ENCODE assay signal across 8 cellular contexts in the genomic region with DNA sequence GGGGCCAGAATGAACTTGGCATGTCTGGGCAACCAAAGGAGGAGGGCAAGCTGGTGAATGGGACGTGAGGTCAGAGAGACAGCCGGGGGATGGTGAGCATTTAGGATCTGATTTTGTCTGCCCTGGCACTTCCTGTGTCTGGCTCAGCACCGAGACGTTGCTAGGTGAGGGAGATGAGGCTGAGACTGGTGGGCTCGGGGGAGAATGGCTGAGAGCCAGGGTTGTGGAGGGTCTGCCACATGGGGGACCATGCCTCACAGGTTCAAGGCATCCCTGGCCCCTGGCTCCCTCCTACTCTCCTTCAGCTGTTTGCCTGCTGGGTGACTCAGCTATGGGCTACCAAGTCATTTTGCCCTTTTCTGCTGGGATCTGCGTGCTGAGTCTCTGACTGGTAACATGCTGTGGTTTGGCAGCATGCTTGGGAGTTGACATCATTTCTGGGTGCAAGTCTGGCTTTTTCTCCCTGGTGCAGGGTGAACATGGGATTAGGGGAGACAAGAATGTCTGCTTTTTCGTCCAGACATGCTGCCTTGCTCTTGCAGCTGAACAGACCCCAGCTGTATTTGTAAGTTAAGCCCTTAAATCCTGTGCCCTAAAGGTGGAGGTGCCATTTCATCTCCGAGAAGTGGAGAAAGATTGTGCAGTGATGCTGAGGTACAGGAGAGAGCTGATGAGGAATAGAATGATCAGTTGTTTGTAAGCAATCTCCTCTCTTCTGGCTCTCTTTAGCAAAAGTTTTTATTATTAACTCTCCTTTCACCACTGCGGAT. TPM values are rescaled to one million over a fixed set of nuclear protein-coding genes. Genes with fewer than 3 reads are reported as not detected.
DNase-seq lines count a peak whose midpoint lies in the region; ATAC-seq, FAIRE-seq and TF ChIP-seq lines count a peak whose summit lies in the region.

No MANE protein-coding gene starts in this region.

- H3K4me3 Mint-ChIP-seq in CD8-positive, alpha-beta T cell, result peak overlapping the region; percentile 18
- H3K4me3 Mint-ChIP-seq in CD4-positive, alpha-beta memory T cell, result peak overlapping the region in 4 of 8 donors; percentile 3 to 52 (median 34)

- no peak overlapping the region for H3K27ac ChIP-seq in CD8-positive, alpha-beta T cell (ENCODE audit: low read depth, low read length)
- H3K27ac ChIP-seq in HUES64 (ENCODE audit: low read depth, low read length), result no peak overlapping the region; the same call in 1 of the 2 replicates
- peak overlapping the region; percentile 81 to 88 for H3K27ac ChIP-seq in esophagus (ENCODE audit: low read depth in 2 of 2, low read length in 1 of 2)
- peak overlapping the region in 1 of 2 donors; percentile 50 for H3K27ac ChIP-seq in prostate gland
- no peak overlapping the region for H3K27ac ChIP-seq in CD4-positive, alpha-beta memory T cell (ENCODE audit: low read depth, low read length)

- no peak overlapping the region for H3K4me3 ChIP-seq in CD8-positive, alpha-beta T cell (ENCODE audit: low read depth, low read length)
- no peak overlapping the region for H3K4me3 ChIP-seq in HUES64 (ENCODE audit: low read length)
- no peak overlapping the region for H3K4me3 ChIP-seq in esophagus (ENCODE audit: low read depth in 1 of 2, low read length in 2 of 2)
- no peak overlapping the region for H3K4me3 ChIP-seq in prostate gland
- no peak overlapping the region for H3K4me3 ChIP-seq in CD4-positive, alpha-beta memory T cell (ENCODE audit: low read length in 2 of 2)

- no peaks in the 10 kb centered on the region for H3K36me3 ChIP-seq in CD8-positive, alpha-beta T cell (ENCODE audit: insufficient read depth, low read length)
- no peaks in the 10 kb centered on the region for H3K36me3 ChIP-seq in HUES64 (ENCODE audit: insufficient read depth, low read length)
- H3K36me3 ChIP-seq in esophagus (ENCODE audit: control insufficient read depth in 2 of 2, insufficient read depth in 2 of 2, low read length in 1 of 2), result peaks cover 0 to 2% of the 10 kb centered on the region in 2 donors
- no peaks in the 10 kb centered on the region for H3K36me3 ChIP-seq in prostate gland
- peaks cover 4% of the 10 kb centered on the region for H3K36me3 ChIP-seq in CD4-positive, alpha-beta memory T cell (ENCODE audit: insufficient read depth, low read length)

- POLR2A ChIA-PET in CD8-positive, alpha-beta T cell (lab: Charles Lee), result no interaction called here
- POLR2A ChIA-PET in CD4-positive, alpha-beta memory T cell (lab: Charles Lee; ENCODE audit: partially characterized antibody), result no interaction called here

- no peaks in the 10 kb centered on the region for H3K9me3 ChIP-seq in CD8-positive, alpha-beta T cell (ENCODE audit: low read length)
- peaks cover 4% of the 10 kb centered on the region; the same call in 1 of the 2 replicates for H3K9me3 ChIP-seq in HUES64 (ENCODE audit: insufficient read depth, low read depth, low read length)
- no peaks in the 10 kb centered on the region for H3K9me3 ChIP-seq in esophagus (ENCODE audit: control insufficient read depth in 2 of 2, insufficient read depth in 1 of 2, low read depth in 1 of 2, low read length in 1 of 2)
- no peaks in the 10 kb centered on the region for H3K9me3 ChIP-seq in prostate gland
- no peaks in the 10 kb centered on the region for H3K9me3 ChIP-seq in CD4-positive, alpha-beta memory T cell (ENCODE audit: control insufficient read depth in 1 of 2, low read length in 2 of 2)

- no peaks in the 10 kb centered on the region for H3K27me3 Mint-ChIP-seq in CD8-positive, alpha-beta T cell (ENCODE audit: low read depth)
- no peaks in the 10 kb centered on the region for H3K27me3 Mint-ChIP-seq in CD4-positive, alpha-beta memory T cell

- H3K9me3 Mint-ChIP-seq in CD8-positive, alpha-beta T cell, result peaks cover 4% of the 10 kb centered on the region
- H3K9me3 Mint-ChIP-seq in CD4-positive, alpha-beta memory T cell, result peaks cover 0 to 3% (median 0%) of the 10 kb centered on the region in 8 donors

- no peak for FAIRE-seq in D721Med (lab: Jason Lieb, UNC)

- peaks cover 8% of the 10 kb centered on the region for H3K36me3 Mint-ChIP-seq in CD8-positive, alpha-beta T cell
- H3K36me3 Mint-ChIP-seq in CD4-positive, alpha-beta memory T cell, result peaks cover 2 to 5% of the 10 kb centered on the region in 2 donors

- peaks cover 11% of the 10 kb centered on the region for H3K4me1 ChIP-seq in CD8-positive, alpha-beta T cell (ENCODE audit: insufficient read depth, low read length)
- H3K4me1 ChIP-seq in HUES64 (ENCODE audit: insufficient read depth, low read length) (peaks cover 34% of the 10 kb centered on the region), esophagus (ENCODE audit: control insufficient read depth in 2 of 2, insufficient read depth in 2 of 2, low read length in 1 of 2) (peaks cover 17 to 25% of the 10 kb centered on the region in 2 donors), prostate gland (replicated peaks) (peaks cover 10% of the 10 kb centered on the region)
- peaks cover 16% of the 10 kb centered on the region for H3K4me1 ChIP-seq in CD4-positive, alpha-beta memory T cell (ENCODE audit: insufficient read depth, low read length)

- TF ChIP-seq CTCF in CD8-positive, alpha-beta T cell (IDR thresholded peaks at IDR 0.05), result no peak
- TF ChIP-seq CTCF in prostate gland (IDR thresholded peaks at IDR 0.05), result no peak
- TF ChIP-seq CTCF in D721Med (IDR thresholded peaks at IDR 0.05; ENCODE audit: insufficient read depth, missing control alignments), result no peak

- H3K27me3 ChIP-seq in CD8-positive, alpha-beta T cell (ENCODE audit: insufficient read depth, low read length), result no peaks in the 10 kb centered on the region
- no peaks in the 10 kb centered on the region for H3K27me3 ChIP-seq in HUES64 (ENCODE audit: insufficient read depth, low read length)
- no peaks in the 10 kb centered on the region for H3K27me3 ChIP-seq in esophagus (ENCODE audit: control insufficient read depth in 1 of 2, insufficient read depth in 2 of 2, low read length in 2 of 2)
- no peaks in the 10 kb centered on the region for H3K27me3 ChIP-seq in prostate gland (replicated peaks; ENCODE audit: insufficient read depth)
- no peaks in the 10 kb centered on the region for H3K27me3 ChIP-seq in CD4-positive, alpha-beta memory T cell (ENCODE audit: insufficient read depth, low read length)

- H3K27ac Mint-ChIP-seq in CD8-positive, alpha-beta T cell, result peak overlapping the region; percentile 74
- peak overlapping the region in 3 of 7 donors; percentile 9 to 76 (median 69) for H3K27ac Mint-ChIP-seq in CD4-positive, alpha-beta memory T cell

- intact Hi-C loops in CD8-positive, alpha-beta T cell (cut with DNase I, micrococcal nuclease), result no loop called here
- intact Hi-C loops in prostate gland (cut with DNase I), result no loop called here
- intact Hi-C loops in CD4-positive, alpha-beta memory T cell (cut with micrococcal nuclease), result no loop called here

- peak; percentile 62 for ATAC-seq in CD8-positive, alpha-beta T cell

- peaks cover 76% of the 10 kb centered on the region for H3K4me1 Mint-ChIP-seq in CD8-positive, alpha-beta T cell (ENCODE audit: low read depth)
- peaks cover 27 to 70% (median 47%) of the 10 kb centered on the region in 4 donors for H3K4me1 Mint-ChIP-seq in CD4-positive, alpha-beta memory T cell

- TF ChIP-seq POLR2A in prostate gland (IDR thresholded peaks at IDR 0.05), result no peak

- CTCF ChIA-PET in CD8-positive, alpha-beta T cell (lab: Charles Lee), result no interaction called here
- CTCF ChIA-PET in CD4-positive, alpha-beta memory T cell (lab: Charles Lee; ENCODE audit: partially characterized antibody), result no interaction called here

- peak in 3 of 7 experiments; percentile 25 to 49 (median 28) for DNase-seq in CD8-positive, alpha-beta T cell
- peak; percentile 35 to 67 for DNase-seq in activated CD4-positive, alpha-beta T cell treated with anti-CD3 and anti-CD28 coated beads, Interleukin-2, amount 50 U/mL, for 24 hours (ENCODE audit: low read depth in 1 of 2, low spot score in 1 of 2)
- DNase-seq in prostate gland (ENCODE audit: low spot score), result peak; percentile 44
- no peak for DNase-seq in CD4-positive, alpha-beta memory T cell
- DNase-seq in OCI-M2 (lab: John Stamatoyannopoulos, UW; ENCODE audit: unreplicated experiment), result no peak
- no peak for DNase-seq in D721Med (ENCODE audit: insufficient read length, low spot score)

- peak overlapping the region; percentile 24; the same call in 1 of the 2 replicates for H3K9ac ChIP-seq in HUES64 (ENCODE audit: low read depth, low read length)

- WGBS in HUES64, result 80% methylated on average over 9 of the region's 9 CpGs
- WGBS in esophagus, 2 donors, result 23 to 43% methylated on average over 9 of the region's 9 CpGs
- WGBS in prostate gland, result 34% methylated on average over 9 of the region's 9 CpGs

RNA-seq across cellular contexts. Expression of gene GALNT2, which starts 17.6 kb away (rescaled TPM):
- 10 to 100 TPM; 13.6 to 15.4 TPM for total RNA-seq in CD8-positive, alpha-beta T cell
- polyA plus RNA-seq in HUES64 (2013, experiment 1 of 2), result 47.1 TPM
- 54.1 TPM for polyA plus RNA-seq in HUES64 (2013, experiment 2 of 2)
- polyA plus RNA-seq in esophagus, result 10 to 100 TPM; 11.2 to 15.3 TPM
- 100 to 1,000 TPM in 1 of 2 donors, 10 to 100 TPM in 1; 34.1 to 125 TPM for total RNA-seq in prostate gland
- total RNA-seq in CD4-positive, alpha-beta memory T cell, result 10 to 100 TPM; 18.9 to 20.9 TPM
- 10 to 100 TPM; 11.5 to 12.6 TPM for polyA plus RNA-seq in CD4-positive, alpha-beta memory T cell

Comparison
In these comparisons a context has a peak if more than half of its experiments do, and no peak if none do; other contexts are left out.
1. DNase-seq: peak in activated CD4-positive, alpha-beta T cell treated with anti-CD3 and anti-CD28 coated beads, Interleukin-2, amount 50 U/mL, for 24 hours (2 of 2) and prostate gland (single experiment); none in CD4-positive, alpha-beta memory T cell (0 of 5), OCI-M2 (single experiment) and D721Med (single experiment).
2. H3K27ac ChIP-seq: peak in esophagus (2 of 2); none in CD8-positive, alpha-beta T cell (single experiment), HUES64 (single experiment) and CD4-positive, alpha-beta memory T cell (single experiment).